ENCODE assay signal across 1 cellular context in the genomic region with DNA sequence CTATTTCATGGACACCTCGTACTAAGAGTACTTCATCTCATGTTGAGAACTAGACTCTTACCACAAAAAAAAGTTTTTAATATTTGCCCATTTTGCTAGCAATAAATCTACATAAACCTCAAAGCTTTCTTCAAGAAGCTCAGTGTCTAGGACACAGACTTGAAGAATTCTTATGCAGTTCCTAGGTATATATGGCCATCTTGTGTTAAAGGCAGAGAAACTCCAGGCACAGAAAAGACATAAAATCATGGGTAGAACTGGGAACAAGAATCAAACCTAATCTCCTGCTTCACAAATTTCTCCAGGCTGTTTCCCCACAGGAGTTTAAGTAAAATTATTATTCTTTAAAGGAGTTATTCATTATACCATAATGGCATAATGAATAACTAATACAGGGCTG.
A peak's percentile ranks its signal among the peaks of the same experiment; 100 is the strongest.
TF ChIP-seq lines count a peak whose summit lies in the region.

No MANE protein-coding gene starts in this region.

TF ChIP-seq in GM12878, 131 proteins besides CTCF, POLR2A, EP300 and RAD21:
- TF ChIP-seq SMC3 (IDR thresholded peaks at IDR 0.05; ENCODE audit: borderline replicate concordance, low read length): peak; percentile 33; the same call in 1 of the 2 replicates
- no peak for TF ChIP-seq PAX5 (IDR thresholded peaks at IDR 0.05; ENCODE audit: borderline replicate concordance, low read depth, low read length)
TF ChIP-seq in GM12878: peak in this region for 1.
